11 cellular contexts compared by ENCODE assay signal in genomic region chr10:58439632-58440364, GRCh38.
"Had no signal": no experiment of that assay in that cellular context is flagged by ENCODE, and none has a peak within 500 bp of the region (broad histone marks: within the 10 kb centered on the region; RNA-seq: fewer than 3 reads in every experiment).

No MANE protein-coding gene starts in this region.

- H3K4me3 Mint-ChIP-seq: activated CD4-positive, alpha-beta memory T cell treated with anti-CD3 and anti-CD28 coated beads, Interleukin-2, amount 10 ng/mL, durations not matched to agents 7 days and 5 days; activated CD4-positive, alpha-beta T cell treated with anti-CD3 and anti-CD28 coated beads for 36 hours; activated naive CD8-positive, alpha-beta T cell had no signal

- ATAC-seq: activated CD4-positive, alpha-beta T cell treated with anti-CD3 and anti-CD28 coated beads for 36 hours; gastrocnemius medialis; left ventricle myocardium superior had no signal

- H3K27ac ChIP-seq: gastrocnemius medialis, VCaP had no signal

- H3K27ac Mint-ChIP-seq: activated CD4-positive, alpha-beta memory T cell treated with anti-CD3 and anti-CD28 coated beads, Interleukin-2, amount 10 ng/mL, durations not matched to agents 7 days and 5 days; activated CD4-positive, alpha-beta T cell treated with anti-CD3 and anti-CD28 coated beads for 36 hours; activated naive CD8-positive, alpha-beta T cell had no signal

- FAIRE-seq: urothelium cell line had no signal

- H3K9me3 ChIP-seq: gastrocnemius medialis had no signal

- H3K9me3 Mint-ChIP-seq: activated CD4-positive, alpha-beta memory T cell treated with anti-CD3 and anti-CD28 coated beads, Interleukin-2, amount 10 ng/mL, durations not matched to agents 7 days and 5 days had no signal

- H3K36me3 ChIP-seq: gastrocnemius medialis had no signal

- H3K4me3 ChIP-seq: gastrocnemius medialis had no signal

- H3K27me3 ChIP-seq: gastrocnemius medialis had no signal

- DNase-seq: activated CD4-positive, alpha-beta memory T cell treated with anti-CD3 and anti-CD28 coated beads, Interleukin-2, amount 10 ng/mL, durations not matched to agents 7 days and 5 days; activated CD4-positive, alpha-beta T cell treated with anti-CD3 and anti-CD28 coated beads for 36 hours; activated gamma-delta T cell; activated T-cell treated with anti-CD3 and anti-CD28 coated beads, Interleukin-2, amount 50 U/mL, for 48 hours; amygdala; gastrocnemius medialis; left ventricle myocardium superior; retina had no signal

- H3K4me1 ChIP-seq: gastrocnemius medialis had no signal

- H3K27me3 Mint-ChIP-seq: activated CD4-positive, alpha-beta memory T cell treated with anti-CD3 and anti-CD28 coated beads, Interleukin-2, amount 10 ng/mL, durations not matched to agents 7 days and 5 days; activated CD4-positive, alpha-beta T cell treated with anti-CD3 and anti-CD28 coated beads for 36 hours; activated naive CD8-positive, alpha-beta T cell had no signal
